In genomic region chr1:155004352-155005075, GRCh38 we compare ENCODE assay signal across 8 cellular contexts.
DNase-seq lines count a peak whose midpoint lies in the region; ATAC-seq, FAIRE-seq and TF ChIP-seq lines count a peak whose summit lies in the region.

No MANE protein-coding gene starts in this region.

- DNase-seq in GM18507 (ENCODE audit: extremely low spot score, insufficient read length, low read depth), result no peak
- DNase-seq in WERI-Rb-1, result peak; percentile 36
- no peak for DNase-seq in foreskin fibroblast
- no peak for DNase-seq in retinal pigment epithelial cell (ENCODE audit: low read depth)
- DNase-seq in NK-92 (lab: John Stamatoyannopoulos, UW; ENCODE audit: unreplicated experiment), result no peak
- DNase-seq in kidney tubule cell (ENCODE audit: low spot score), result no peak
- no peak for DNase-seq in NCI-H146 (lab: John Stamatoyannopoulos, UW)

- H3K9me3 ChIP-seq in WERI-Rb-1 (ENCODE audit: severe bottlenecking), result no peaks in the 10 kb centered on the region

- peak; percentile 21 for FAIRE-seq in GM18507 (lab: Jason Lieb, UNC)

- H3K27ac ChIP-seq in WERI-Rb-1, result peak overlapping the region; percentile 75

- peaks cover 17% of the 10 kb centered on the region for H3K36me3 ChIP-seq in WERI-Rb-1

- H3K4me3 ChIP-seq in WERI-Rb-1 (ENCODE audit: low read depth, low read length), result peak overlapping the region; percentile 73
- peak overlapping the region; percentile 96 to 98 for H3K4me3 ChIP-seq in foreskin fibroblast (ENCODE audit: low read depth in 1 of 2, low read length in 2 of 2)
- peak overlapping the region; percentile 90 for H3K4me3 ChIP-seq in retinal pigment epithelial cell (ENCODE audit: low read length)

- no peak for TF ChIP-seq CTCF in WERI-Rb-1 (IDR thresholded peaks at IDR 0.05; ENCODE audit: low read depth, low read length)
- no peak for TF ChIP-seq CTCF in foreskin fibroblast (IDR thresholded peaks at IDR 0.05; ENCODE audit: low read depth, low read length)
- no peak for TF ChIP-seq CTCF in retinal pigment epithelial cell (conservative IDR thresholded peaks at IDR 0.05; ENCODE audit: low read depth, low read length)

- ATAC-seq in HG03045 (IDR thresholded peaks at IDR 0.05; ENCODE audit: unreplicated experiment), result no peak

- H3K27me3 ChIP-seq in WERI-Rb-1 (ENCODE audit: insufficient read depth, low read depth, severe bottlenecking), result no peaks in the 10 kb centered on the region
